ENCODE assay signal across 33 cellular contexts in genomic region chr4:103664676-103665075, GRCh38. TPM values are rescaled to one million over a fixed set of nuclear protein-coding genes. Genes with fewer than 3 reads are reported as not detected.
"Had no signal": no experiment of that assay in that cellular context is flagged by ENCODE, and none has a peak within 500 bp of the region (broad histone marks: within the 10 kb centered on the region; RNA-seq: fewer than 3 reads in every experiment).

No MANE protein-coding gene starts in this region.

- H3K27ac ChIP-seq: ascending aorta, cardiac muscle cell, VCaP had no signal

- H3K4me3 ChIP-seq: ascending aorta, cardiac muscle cell had no signal

- H3K9me3 ChIP-seq: ascending aorta had no signal

- H3K36me3 ChIP-seq: ascending aorta, cardiac muscle cell had no signal

- H3K4me1 ChIP-seq: ascending aorta had no signal

- DNase-seq: activated B cell treated with CpG ODN at 0.5 μM for 24 hours; activated CD4-positive, alpha-beta memory T cell treated with anti-CD3 and anti-CD28 coated beads for 36 hours; activated CD4-positive, alpha-beta T cell treated with anti-CD3 and anti-CD28 coated beads for 4 hours; activated CD4-positive, alpha-beta T cell treated with anti-CD3 and anti-CD28 coated beads, Interleukin-2, amount 10 ng/mL, durations not matched to agents 24 days and 14 days; activated CD4-positive, alpha-beta T cell treated with anti-CD3 and anti-CD28 coated beads, Interleukin-2, amount 50 U/mL, for 1 hour; activated CD4-positive, alpha-beta T cell treated with anti-CD3 and anti-CD28 coated beads, Interleukin-2, amount 50 U/mL, for 4 hours; activated CD4-positive, CD25-positive, alpha-beta regulatory T cell treated with anti-CD3 and anti-CD28 coated beads, Interleukin-2, amount 50 U/mL, for 72 hours; activated CD8-positive, alpha-beta memory T cell treated with anti-CD3 and anti-CD28 coated beads, Interleukin-2, amount 50 U/mL, for 4 hours; activated CD8-positive, alpha-beta T cell treated with anti-CD3 and anti-CD28 coated beads for 36 hours; activated effector memory CD4-positive, alpha-beta T cell treated with anti-CD3 and anti-CD28 coated beads, Interleukin-2, amount 50 U/mL, for 16 hours; activated gamma-delta T cell treated with Interleukin-2 at 50 U/mL for 16 hours; activated naive CD4-positive, alpha-beta T cell; activated naive CD4-positive, alpha-beta T cell treated with anti-CD3 and anti-CD28 coated beads for 36 hours; activated naive CD8-positive, alpha-beta T cell treated with anti-CD3 and anti-CD28 coated beads, Interleukin-2, amount 10 ng/mL, durations not matched to agents 7 days and 5 days; activated naive CD8-positive, alpha-beta T cell treated with anti-CD3 and anti-CD28 coated beads, Interleukin-2, amount 50 U/mL, for 24 hours; activated T-cell treated with anti-CD3 and anti-CD28 coated beads for 4 hours; activated T-cell treated with anti-CD3 and anti-CD28 coated beads, Interleukin-2, amount 50 U/mL, for 1 hour; activated T-cell treated with anti-CD3 and anti-CD28 coated beads, Interleukin-2, amount 50 U/mL, for 4 hours; activated T-cell treated with anti-CD3 and anti-CD28 coated beads, Interleukin-2, amount 50 U/mL, for 72 hours; amygdala; anterior cingulate cortex; caudate nucleus; cerebellar nuclear complex; T-helper 2 cell; T-helper 9 cell had no signal

- H3K27me3 ChIP-seq: ascending aorta, cardiac muscle cell had no signal

RNA-seq across cellular contexts. Expression of gene TACR3, which starts 55.1 kb away (rescaled TPM):
- total RNA-seq: activated B cell treated with CpG ODN at 0.5 μM for 24 hours; activated CD4-positive, alpha-beta memory T cell treated with anti-CD3 and anti-CD28 coated beads for 36 hours; activated CD4-positive, alpha-beta T cell treated with anti-CD3 and anti-CD28 coated beads, Interleukin-2, amount 10 ng/mL, durations not matched to agents 24 days and 14 days; activated CD8-positive, alpha-beta memory T cell treated with anti-CD3 and anti-CD28 coated beads for 36 hours; activated CD8-positive, alpha-beta T cell treated with anti-CD3 and anti-CD28 coated beads for 36 hours; activated naive CD4-positive, alpha-beta T cell treated with anti-CD3 and anti-CD28 coated beads for 36 hours; activated naive CD8-positive, alpha-beta T cell treated with anti-CD3 and anti-CD28 coated beads, Interleukin-2, amount 10 ng/mL, durations not matched to agents 7 days and 5 days; activated T-cell treated with anti-CD3 and anti-CD28 coated beads, Interleukin-2, amount 50 U/mL, for 4 hours; activated T-cell treated with anti-CD3 and anti-CD28 coated beads, Interleukin-2, amount 50 U/mL, for 72 hours; activated T-helper 1 cell treated with anti-CD3 and anti-CD28 coated beads, Interleukin-12 subunit alpha, Interleukin-12 subunit beta, Interleukin-2, Interleukin-4 antibody, amounts not matched to agents 30 ng/mL and 10 ng/mL and 1 ng/mL, durations not matched to agents 14 hours and 24 hours and 36 hours; activated T-helper 17 cell treated with anti-CD3 and anti-CD28 coated beads, Interleukin-2, amount 50 U/mL, for 72 hours; ascending aorta; bronchial epithelial cell; cardiac muscle cell; chondrocyte had no signal
